27 cellular contexts compared by ENCODE assay signal in genomic region chr1:232045134-232045533, GRCh38.
"Had no signal": no experiment of that assay in that cellular context is flagged by ENCODE, and none has a peak within 500 bp of the region (broad histone marks: within the 10 kb centered on the region; RNA-seq: fewer than 3 reads in every experiment).

No MANE protein-coding gene starts in this region.

- FAIRE-seq: endothelial cell of umbilical vein had no signal

- H3K9me3 ChIP-seq: body of pancreas, esophagus squamous epithelium, gastrocnemius medialis, upper lobe of right lung had no signal

- H3K36me3 ChIP-seq: esophagus squamous epithelium, gastrocnemius medialis, upper lobe of right lung had no signal

- H3K4me3 Mint-ChIP-seq: activated CD4-positive, alpha-beta T cell treated with anti-CD3 and anti-CD28 coated beads, Interleukin-2, amount 10 ng/mL, durations not matched to agents 7 days and 5 days; activated CD8-positive, alpha-beta memory T cell treated with anti-CD3 and anti-CD28 coated beads, Interleukin-2, amount 10 ng/mL, durations not matched to agents 7 days and 5 days; activated CD8-positive, alpha-beta T cell treated with anti-CD3 and anti-CD28 coated beads for 36 hours; activated naive CD4-positive, alpha-beta T cell treated with anti-CD3 and anti-CD28 coated beads, Interleukin-2, amount 10 ng/mL, durations not matched to agents 7 days and 5 days; dendritic cell treated with granulocyte-macrophage colony-stimulating factor and Interleukin-4, amounts not matched to agents 40 ng/mL and 50 ng/mL, for 4 days; effector memory CD8-positive, alpha-beta T cell; nephron had no signal

- H3K4me1 ChIP-seq: body of pancreas, gastrocnemius medialis, parathyroid adenoma, upper lobe of right lung had no signal

- H3K27me3 Mint-ChIP-seq: activated CD4-positive, alpha-beta T cell treated with anti-CD3 and anti-CD28 coated beads, Interleukin-2, amount 10 ng/mL, durations not matched to agents 7 days and 5 days; activated CD8-positive, alpha-beta T cell treated with anti-CD3 and anti-CD28 coated beads for 36 hours; activated naive CD4-positive, alpha-beta T cell treated with anti-CD3 and anti-CD28 coated beads, Interleukin-2, amount 10 ng/mL, durations not matched to agents 7 days and 5 days; dendritic cell treated with granulocyte-macrophage colony-stimulating factor and Interleukin-4, amounts not matched to agents 40 ng/mL and 50 ng/mL, for 4 days had no signal

- H2AFZ ChIP-seq: parathyroid adenoma had no signal

- ATAC-seq: activated CD8-positive, alpha-beta memory T cell treated with anti-CD3 and anti-CD28 coated beads, Interleukin-2, amount 10 ng/mL, durations not matched to agents 7 days and 5 days; activated CD8-positive, alpha-beta T cell treated with anti-CD3 and anti-CD28 coated beads for 36 hours; body of pancreas; effector memory CD8-positive, alpha-beta T cell; gastrocnemius medialis; left cardiac atrium; right cardiac atrium; upper lobe of right lung had no signal

- H3K4me3 ChIP-seq: body of pancreas, esophagus squamous epithelium, gastrocnemius medialis, upper lobe of right lung had no signal

- H3K27me3 ChIP-seq: body of pancreas, esophagus squamous epithelium, gastrocnemius medialis, upper lobe of right lung had no signal

- H3K36me3 Mint-ChIP-seq: activated CD8-positive, alpha-beta memory T cell treated with anti-CD3 and anti-CD28 coated beads, Interleukin-2, amount 10 ng/mL, durations not matched to agents 7 days and 5 days; activated naive CD4-positive, alpha-beta T cell treated with anti-CD3 and anti-CD28 coated beads, Interleukin-2, amount 10 ng/mL, durations not matched to agents 7 days and 5 days had no signal

- DNase-seq: activated CD4-positive, alpha-beta T cell treated with anti-CD3 and anti-CD28 coated beads, Interleukin-2, amount 10 ng/mL, durations not matched to agents 7 days and 5 days; activated CD4-positive, CD25-positive, alpha-beta regulatory T cell treated with anti-CD3 and anti-CD28 coated beads, Interleukin-2, amount 50 U/mL, for 72 hours; activated CD8-positive, alpha-beta memory T cell treated with anti-CD3 and anti-CD28 coated beads, Interleukin-2, amount 10 ng/mL, durations not matched to agents 7 days and 5 days; activated CD8-positive, alpha-beta T cell treated with anti-CD3 and anti-CD28 coated beads for 36 hours; activated effector memory CD4-positive, alpha-beta T cell treated with anti-CD3 and anti-CD28 coated beads, Interleukin-2, amount 50 U/mL, for 16 hours; activated naive CD4-positive, alpha-beta T cell treated with anti-CD3 and anti-CD28 coated beads, Interleukin-2, amount 10 ng/mL, durations not matched to agents 7 days and 5 days; activated T-cell treated with anti-CD3 and anti-CD28 coated beads for 4 hours; anterior cingulate cortex; body of pancreas; effector memory CD8-positive, alpha-beta T cell; esophagus squamous epithelium; gastrocnemius medialis; head of caudate nucleus; hypothalamus; islet precursor cell; left cardiac atrium; mesenchymal stem cell; nucleus accumbens; right cardiac atrium; stimulated activated CD4-positive, alpha-beta T cell treated with anti-CD3 and anti-CD28 coated beads, Interleukin-4, amount 100 ng/mL, for 24 hours; stimulated activated naive CD4-positive, alpha-beta T cell treated with Interleukin-2 at 50 U/mL for 16 hours; upper lobe of right lung had no signal

- H3K4me1 Mint-ChIP-seq: activated CD4-positive, alpha-beta T cell treated with anti-CD3 and anti-CD28 coated beads, Interleukin-2, amount 10 ng/mL, durations not matched to agents 7 days and 5 days; activated CD8-positive, alpha-beta memory T cell treated with anti-CD3 and anti-CD28 coated beads, Interleukin-2, amount 10 ng/mL, durations not matched to agents 7 days and 5 days; activated naive CD4-positive, alpha-beta T cell treated with anti-CD3 and anti-CD28 coated beads, Interleukin-2, amount 10 ng/mL, durations not matched to agents 7 days and 5 days had no signal

- H3K79me2 ChIP-seq: parathyroid adenoma had no signal

- H3K27ac ChIP-seq: body of pancreas, gastrocnemius medialis, parathyroid adenoma, upper lobe of right lung, VCaP had no signal

- H3K27ac Mint-ChIP-seq: activated CD4-positive, alpha-beta T cell treated with anti-CD3 and anti-CD28 coated beads, Interleukin-2, amount 10 ng/mL, durations not matched to agents 7 days and 5 days; activated CD8-positive, alpha-beta memory T cell treated with anti-CD3 and anti-CD28 coated beads, Interleukin-2, amount 10 ng/mL, durations not matched to agents 7 days and 5 days; activated CD8-positive, alpha-beta T cell treated with anti-CD3 and anti-CD28 coated beads for 36 hours; activated naive CD4-positive, alpha-beta T cell treated with anti-CD3 and anti-CD28 coated beads, Interleukin-2, amount 10 ng/mL, durations not matched to agents 7 days and 5 days; dendritic cell treated with granulocyte-macrophage colony-stimulating factor and Interleukin-4, amounts not matched to agents 40 ng/mL and 50 ng/mL, for 4 days; effector memory CD8-positive, alpha-beta T cell; nephron had no signal

- H3K9me3 Mint-ChIP-seq: activated CD4-positive, alpha-beta T cell treated with anti-CD3 and anti-CD28 coated beads, Interleukin-2, amount 10 ng/mL, durations not matched to agents 7 days and 5 days; activated CD8-positive, alpha-beta T cell treated with anti-CD3 and anti-CD28 coated beads for 36 hours; activated naive CD4-positive, alpha-beta T cell treated with anti-CD3 and anti-CD28 coated beads, Interleukin-2, amount 10 ng/mL, durations not matched to agents 7 days and 5 days; effector memory CD8-positive, alpha-beta T cell; nephron had no signal
